Comparison of ENCODE assay signal across 30 cellular contexts in genomic region chr20:17840423-17840822, GRCh38.
"Had no signal": no experiment of that assay in that cellular context is flagged by ENCODE, and none has a peak within 500 bp of the region (broad histone marks: within the 10 kb centered on the region; RNA-seq: fewer than 3 reads in every experiment).

No MANE protein-coding gene starts in this region.

- H2AFZ ChIP-seq: neural progenitor cell, parathyroid adenoma had no signal

- H3K36me3 Mint-ChIP-seq: mesothelial cell of epicardium; natural killer cell; neural progenitor cell; stimulated activated effector memory CD8-positive, alpha-beta T cell treated with anti-CD3 and anti-CD28 coated beads, Interleukin-12 subunit alpha, Interleukin-12 subunit beta, amount 100 ng/mL, for 72 hours had no signal

- H3K4me1 ChIP-seq: parathyroid adenoma had no signal

- H3K27me3 Mint-ChIP-seq: naive B cell; stimulated activated naive CD8-positive, alpha-beta T cell treated with anti-CD3 and anti-CD28 coated beads, Interleukin-15, Interleukin-2, amounts not matched to agents 100 ng/mL and 50 ng/mL, for 24 hours had no signal

- DNase-seq: hippocampal formation; kidney glomerular epithelial cell; left colon; left ventricle myocardium inferior; mesendoderm; naive B cell; natural killer cell; nephron progenitor cell; occipital lobe; stimulated activated CD4-positive, alpha-beta T cell treated with anti-CD3 and anti-CD28 coated beads, Interleukin-12 subunit alpha, Interleukin-12 subunit beta, amount 100 ng/mL, for 4 hours; stimulated activated CD4-positive, alpha-beta T cell treated with anti-CD3 and anti-CD28 coated beads, Interleukin-15, amount 100 ng/mL, for 24 hours; stimulated activated CD4-positive, alpha-beta T cell treated with anti-CD3 and anti-CD28 coated beads, Interleukin-4, amount 100 ng/mL, for 24 hours; stimulated activated naive CD4-positive, alpha-beta T cell; tibial artery; upper lobe of right lung had no signal

- H3K27ac ChIP-seq: neural progenitor cell, neutrophil, parathyroid adenoma, suprapubic skin, thoracic aorta, upper lobe of right lung had no signal

- H3K9me3 ChIP-seq: left ventricle myocardium inferior, neutrophil, right atrium auricular region, suprapubic skin, thoracic aorta, tibial artery, upper lobe of right lung had no signal

- H3K9ac ChIP-seq: neural progenitor cell, parathyroid adenoma had no signal

- H3K4me2 ChIP-seq: neural progenitor cell had no signal

- H3K79me2 ChIP-seq: parathyroid adenoma had no signal

- ATAC-seq: left colon; natural killer cell; sciatic nerve; stimulated activated effector memory CD8-positive, alpha-beta T cell treated with anti-CD3 and anti-CD28 coated beads, Interleukin-12 subunit alpha, Interleukin-12 subunit beta, amount 100 ng/mL, for 72 hours; upper lobe of right lung had no signal

- FAIRE-seq: keratinocyte, urothelium cell line had no signal

- H3K4me3 Mint-ChIP-seq: mesothelial cell of epicardium; naive B cell; natural killer cell; nephron progenitor cell; neural progenitor cell; stimulated activated effector memory CD8-positive, alpha-beta T cell treated with anti-CD3 and anti-CD28 coated beads, Interleukin-12 subunit alpha, Interleukin-12 subunit beta, amount 100 ng/mL, for 72 hours; stimulated activated naive CD8-positive, alpha-beta T cell treated with anti-CD3 and anti-CD28 coated beads, Interleukin-15, Interleukin-2, amounts not matched to agents 100 ng/mL and 50 ng/mL, for 24 hours had no signal

- H3K4me3 ChIP-seq: left ventricle myocardium inferior, lung, neural progenitor cell, right atrium auricular region, skin epidermis, suprapubic skin, thoracic aorta, tibial artery, upper lobe of right lung had no signal

- H3K27me3 ChIP-seq: neural progenitor cell, right atrium auricular region, suprapubic skin, tibial artery, upper lobe of right lung had no signal

- H3K36me3 ChIP-seq: left ventricle myocardium inferior, neural progenitor cell, neutrophil, right atrium auricular region, suprapubic skin, thoracic aorta, tibial artery, upper lobe of right lung had no signal

- H3K27ac Mint-ChIP-seq: mesothelial cell of epicardium; nephron progenitor cell; neural progenitor cell; progenitor cell of endocrine pancreas; stimulated activated effector memory CD8-positive, alpha-beta T cell treated with anti-CD3 and anti-CD28 coated beads, Interleukin-12 subunit alpha, Interleukin-12 subunit beta, amount 100 ng/mL, for 72 hours; stimulated activated naive CD8-positive, alpha-beta T cell treated with anti-CD3 and anti-CD28 coated beads, Interleukin-15, Interleukin-2, amounts not matched to agents 100 ng/mL and 50 ng/mL, for 24 hours had no signal

- H3K9me3 Mint-ChIP-seq: natural killer cell; neural progenitor cell; stimulated activated effector memory CD8-positive, alpha-beta T cell treated with anti-CD3 and anti-CD28 coated beads, Interleukin-12 subunit alpha, Interleukin-12 subunit beta, amount 100 ng/mL, for 72 hours; stimulated activated naive CD8-positive, alpha-beta T cell treated with anti-CD3 and anti-CD28 coated beads, Interleukin-15, Interleukin-2, amounts not matched to agents 100 ng/mL and 50 ng/mL, for 24 hours had no signal
